ENCODE assay signal across 18 cellular contexts in the genomic region with DNA sequence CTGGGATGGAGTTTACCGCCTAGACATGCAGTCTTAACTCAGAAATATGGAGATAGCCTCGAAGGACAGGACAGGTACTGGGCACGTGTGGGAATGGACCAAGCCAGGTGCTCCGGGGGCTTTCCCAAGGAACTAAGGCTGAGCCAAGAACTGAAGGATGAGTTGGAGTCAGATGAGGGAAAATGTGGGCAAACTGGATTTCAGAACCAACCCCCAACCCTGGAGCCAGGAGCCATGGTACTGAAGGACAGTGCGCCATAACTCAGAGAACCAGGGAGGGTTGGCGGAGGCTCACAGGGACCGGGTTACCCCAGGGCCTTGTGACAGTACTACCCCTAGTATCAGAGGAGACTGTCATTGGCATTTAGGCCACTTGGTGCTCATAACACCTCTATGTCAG. TPM values are rescaled to one million over a fixed set of nuclear protein-coding genes. Genes with fewer than 3 reads are reported as not detected.
DNase-seq lines count a peak whose midpoint lies in the region; ATAC-seq and TF ChIP-seq lines count a peak whose summit lies in the region.
"Had no signal": no experiment of that assay in that cellular context is flagged by ENCODE, and none has a peak within 500 bp of the region (broad histone marks: within the 10 kb centered on the region; RNA-seq: fewer than 3 reads in every experiment).

No MANE protein-coding gene starts in this region.

- peak overlapping the region; percentile 66 for H3K27ac Mint-ChIP-seq in T-helper 2 cell treated with Interferon-gamma antibody and Interleukin-4, amounts not matched to agents 5 μg/mL and 100 μg/mL, for 36 hours
- peak overlapping the region; percentile 97 for H3K27ac Mint-ChIP-seq in CD4-positive, alpha-beta T cell
- peak overlapping the region in 1 of 2 donors; percentile 23 for H3K27ac Mint-ChIP-seq in effector memory CD8-positive, alpha-beta T cell
- H3K27ac Mint-ChIP-seq in stimulated activated effector memory CD8-positive, alpha-beta T cell treated with anti-CD3 and anti-CD28 coated beads, Interleukin-12 subunit alpha, Interleukin-12 subunit beta, amount 100 ng/mL, for 72 hours: peak overlapping the region; percentile 60
- H3K27ac Mint-ChIP-seq: CD14-positive monocyte had no signal

- CTCF ChIA-PET in CD4-positive, alpha-beta T cell (lab: Charles Lee): no interaction called here

- no peak overlapping the region for H3K27ac ChIP-seq in CD4-positive, alpha-beta T cell (ENCODE audit: low read depth, low read length)
- no peak overlapping the region for H3K27ac ChIP-seq in adrenal gland
- H3K27ac ChIP-seq: SK-N-MC had no signal

- no peak for TF ChIP-seq CTCF in CD4-positive, alpha-beta T cell (IDR thresholded peaks at IDR 0.05)
- no peak for TF ChIP-seq CTCF in adrenal gland (IDR thresholded peaks at IDR 0.05)

- H3K27me3 ChIP-seq in CD4-positive, alpha-beta T cell (ENCODE audit: control insufficient read depth, insufficient read depth, low read length): no peaks in the 10 kb centered on the region
- H3K27me3 ChIP-seq in adrenal gland: no peaks in the 10 kb centered on the region

- DNase-seq in T-helper 2 cell treated with Interferon-gamma antibody and Interleukin-4, amounts not matched to agents 5 μg/mL and 100 μg/mL, for 36 hours (ENCODE audit: low spot score): no peak
- no peak for DNase-seq in T-helper 2 cell
- DNase-seq in CD4-positive, alpha-beta T cell: no peak
- DNase-seq in effector memory CD8-positive, alpha-beta T cell: no peak
- no peak for DNase-seq in stimulated activated effector memory CD8-positive, alpha-beta T cell treated with anti-CD3 and anti-CD28 coated beads, Interleukin-12 subunit alpha, Interleukin-12 subunit beta, amount 100 ng/mL, for 72 hours (ENCODE audit: low spot score in 2 of 2)
- no peak for DNase-seq in adrenal gland
- no peak for DNase-seq in hippocampal formation (lab: John Stamatoyannopoulos, UW)
- DNase-seq in sciatic nerve (ENCODE audit: low spot score): no peak
- DNase-seq: AML-193, DMS53, NCI-H187, NCI-H2107, NCI-H2227 treated with DMSO at 0.1 percent for 48 hours, NCI-H510A treated with DMSO at 0.1 percent for 48 hours, NCI-H774, SHP77 had no signal

- H3K4me1 ChIP-seq in adrenal gland (replicated peaks in 1 of 2): peaks cover 10 to 30% of the 10 kb centered on the region in 2 donors

- H3K9me3 Mint-ChIP-seq in T-helper 2 cell treated with Interferon-gamma antibody and Interleukin-4, amounts not matched to agents 5 μg/mL and 100 μg/mL, for 36 hours: no peaks in the 10 kb centered on the region
- H3K9me3 Mint-ChIP-seq in CD4-positive, alpha-beta T cell: no peaks in the 10 kb centered on the region
- no peaks in the 10 kb centered on the region for H3K9me3 Mint-ChIP-seq in effector memory CD8-positive, alpha-beta T cell
- no peaks in the 10 kb centered on the region for H3K9me3 Mint-ChIP-seq in stimulated activated effector memory CD8-positive, alpha-beta T cell treated with anti-CD3 and anti-CD28 coated beads, Interleukin-12 subunit alpha, Interleukin-12 subunit beta, amount 100 ng/mL, for 72 hours

- peaks cover 16% of the 10 kb centered on the region for H3K4me1 Mint-ChIP-seq in T-helper 2 cell treated with Interferon-gamma antibody and Interleukin-4, amounts not matched to agents 5 μg/mL and 100 μg/mL, for 36 hours (ENCODE audit: low read depth)
- H3K4me1 Mint-ChIP-seq in CD4-positive, alpha-beta T cell (ENCODE audit: low read depth): peaks cover 29% of the 10 kb centered on the region
- peaks cover 19 to 28% of the 10 kb centered on the region in 2 donors for H3K4me1 Mint-ChIP-seq in effector memory CD8-positive, alpha-beta T cell (ENCODE audit: low read depth in 2 of 2)
- peaks cover 31% of the 10 kb centered on the region for H3K4me1 Mint-ChIP-seq in stimulated activated effector memory CD8-positive, alpha-beta T cell treated with anti-CD3 and anti-CD28 coated beads, Interleukin-12 subunit alpha, Interleukin-12 subunit beta, amount 100 ng/mL, for 72 hours

- WGBS in adrenal gland, 4 donors: 73 to 86% (median 80%) methylated on average over 6 to 7 of the region's 7 CpGs

- TF ChIP-seq POLR2A in adrenal gland (IDR thresholded peaks at IDR 0.05): no peak

- no peak for ATAC-seq in CD4-positive, alpha-beta T cell (ENCODE audit: poor library complexity)
- no peak for ATAC-seq in effector memory CD8-positive, alpha-beta T cell (replicated peaks)
- no peak for ATAC-seq in stimulated activated effector memory CD8-positive, alpha-beta T cell treated with anti-CD3 and anti-CD28 coated beads, Interleukin-12 subunit alpha, Interleukin-12 subunit beta, amount 100 ng/mL, for 72 hours
- ATAC-seq in sciatic nerve: no peak

- POLR2A ChIA-PET in CD4-positive, alpha-beta T cell (lab: Charles Lee): no interaction called here

- peaks cover 0 to 11% of the 10 kb centered on the region in 2 donors for H3K36me3 ChIP-seq in adrenal gland (replicated peaks in 1 of 2)

- H3K4me3 ChIP-seq in adrenal gland: no peak overlapping the region
- H3K4me3 ChIP-seq: SK-N-MC had no signal

- no peak overlapping the region for H3K4me3 Mint-ChIP-seq in T-helper 2 cell treated with Interferon-gamma antibody and Interleukin-4, amounts not matched to agents 5 μg/mL and 100 μg/mL, for 36 hours
- peak overlapping the region; percentile 95 for H3K4me3 Mint-ChIP-seq in CD4-positive, alpha-beta T cell
- H3K4me3 Mint-ChIP-seq in effector memory CD8-positive, alpha-beta T cell: peak overlapping the region; percentile 38 to 63
- peak overlapping the region; percentile 92 for H3K4me3 Mint-ChIP-seq in stimulated activated effector memory CD8-positive, alpha-beta T cell treated with anti-CD3 and anti-CD28 coated beads, Interleukin-12 subunit alpha, Interleukin-12 subunit beta, amount 100 ng/mL, for 72 hours

- no peaks in the 10 kb centered on the region for H3K9me3 ChIP-seq in CD4-positive, alpha-beta T cell (ENCODE audit: control insufficient read depth, low read length)
- H3K9me3 ChIP-seq in adrenal gland (replicated peaks in 1 of 3): no peaks in the 10 kb centered on the region

- intact Hi-C loops in CD4-positive, alpha-beta T cell (cut with DNase I, micrococcal nuclease): loop anchor here in 1 of 2 experiments (5.0 kb wide), 1 partner anchor 34 kb away; a partner anchor contains a TSS
- intact Hi-C loops in adrenal gland (cut with DNase I) (no loop called here), sciatic nerve (cut with DNase I) (no loop called here)

- no peaks in the 10 kb centered on the region for H3K27me3 Mint-ChIP-seq in T-helper 2 cell treated with Interferon-gamma antibody and Interleukin-4, amounts not matched to agents 5 μg/mL and 100 μg/mL, for 36 hours (ENCODE audit: low read depth)
- H3K27me3 Mint-ChIP-seq in CD4-positive, alpha-beta T cell: no peaks in the 10 kb centered on the region
- no peaks in the 10 kb centered on the region for H3K27me3 Mint-ChIP-seq in effector memory CD8-positive, alpha-beta T cell

- peaks cover 16% of the 10 kb centered on the region for H3K36me3 Mint-ChIP-seq in T-helper 2 cell treated with Interferon-gamma antibody and Interleukin-4, amounts not matched to agents 5 μg/mL and 100 μg/mL, for 36 hours (ENCODE audit: low read depth)
- H3K36me3 Mint-ChIP-seq in CD4-positive, alpha-beta T cell (ENCODE audit: low read depth): peaks cover 31% of the 10 kb centered on the region
- H3K36me3 Mint-ChIP-seq in effector memory CD8-positive, alpha-beta T cell (ENCODE audit: insufficient read depth): peaks cover 27% of the 10 kb centered on the region
- H3K36me3 Mint-ChIP-seq in stimulated activated effector memory CD8-positive, alpha-beta T cell treated with anti-CD3 and anti-CD28 coated beads, Interleukin-12 subunit alpha, Interleukin-12 subunit beta, amount 100 ng/mL, for 72 hours: peaks cover 31% of the 10 kb centered on the region

RNA-seq across cellular contexts. Expression of a gene that starts 2.5 kb away (rescaled TPM):
- total RNA-seq in CD4-positive, alpha-beta T cell: 100 to 1,000 TPM; 213 to 226 TPM
- total RNA-seq in adrenal gland (1,000 to 10,000 TPM in 1 of 8 donors, 100 to 1,000 TPM in 7; 377 to 1,126 (median 714) TPM), sciatic nerve (229 TPM)
- polyA plus RNA-seq in adrenal gland: 1,000 to 10,000 TPM in 2 of 3 donors, 10 to 100 TPM in 1; 49.4 to 2,556 (median 2,290) TPM

RNA-seq across cellular contexts. Expression of a gene that starts 34.1 kb away (rescaled TPM):
- total RNA-seq in CD4-positive, alpha-beta T cell: 10 to 100 TPM in 1 of 2 experiments, 1 to 10 TPM in 1; 9.9 to 11.5 TPM
- total RNA-seq in adrenal gland (10 to 100 TPM; 12.8 to 30.0 (median 22.6) TPM), sciatic nerve (13.6 TPM)
- polyA plus RNA-seq in adrenal gland: 10 to 100 TPM; 11.3 to 35.3 (median 18.6) TPM

RNA-seq across cellular contexts. Expression of a gene that starts 52.9 kb away (rescaled TPM):
- under 1 TPM; 0.66 to 0.98 TPM for total RNA-seq in CD4-positive, alpha-beta T cell
- 1 to 10 TPM in 5 of 8 donors, under 1 TPM in 2, not detected in 1; 0.36 to 3.7 (median 2.4) TPM for total RNA-seq in adrenal gland
- polyA plus RNA-seq in adrenal gland: 1 to 10 TPM; 2.7 to 4.3 (median 3.8) TPM
- total RNA-seq in sciatic nerve: 2.7 TPM
